Comparison of ENCODE assay signal across 21 cellular contexts in the genomic region with DNA sequence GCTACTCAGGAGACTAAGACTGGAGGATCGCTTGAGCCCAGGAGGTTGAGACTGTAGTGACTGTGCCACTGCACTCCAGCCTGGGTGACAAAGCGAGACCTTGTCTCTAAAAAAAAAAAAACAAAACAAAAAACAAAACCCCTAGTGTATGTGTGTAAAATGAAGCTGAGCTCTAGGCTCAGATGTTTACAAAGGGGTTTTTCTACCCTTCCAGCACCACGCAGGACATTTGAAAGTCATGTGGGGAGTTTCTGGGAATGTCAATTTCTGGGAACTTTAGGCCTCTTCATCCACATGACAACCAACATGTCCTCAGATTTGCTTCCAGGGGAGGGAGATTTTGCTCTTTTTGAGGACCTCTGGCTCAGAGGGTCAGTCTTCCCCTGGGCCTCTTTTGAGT. TPM values are rescaled to one million over a fixed set of nuclear protein-coding genes. Genes with fewer than 3 reads are reported as not detected.
DNase-seq lines count a peak whose midpoint lies in the region; ATAC-seq and TF ChIP-seq lines count a peak whose summit lies in the region.
"Had no signal": no experiment of that assay in that cellular context is flagged by ENCODE, and none has a peak within 500 bp of the region (broad histone marks: within the 10 kb centered on the region; RNA-seq: fewer than 3 reads in every experiment).

No MANE protein-coding gene starts in this region.

- H3K36me3 Mint-ChIP-seq in activated T-helper 17 cell treated with anti-CD3 and anti-CD28 coated beads, Interleukin-2, amount 50 U/mL, for 72 hours (ENCODE audit: low read depth), result no peaks in the 10 kb centered on the region
- H3K36me3 Mint-ChIP-seq: CD4-positive, alpha-beta memory T cell had no signal

- H3K27me3 Mint-ChIP-seq in activated T-helper 17 cell treated with anti-CD3 and anti-CD28 coated beads, Interleukin-2, amount 50 U/mL, for 72 hours, result no peaks in the 10 kb centered on the region

- H3K4me1 Mint-ChIP-seq in activated T-helper 17 cell treated with anti-CD3 and anti-CD28 coated beads, Interleukin-2, amount 50 U/mL, for 72 hours, result no peaks in the 10 kb centered on the region
- H3K4me1 Mint-ChIP-seq: CD4-positive, alpha-beta memory T cell; GM23338 had no signal

- peak overlapping the region; percentile 94 for H3K27ac ChIP-seq in angular gyrus (ENCODE audit: low read depth, low read length)
- H3K27ac ChIP-seq: A549, BLaER1, HL-60, SJCRH30 had no signal

- TF ChIP-seq CTCF in GM10266 (IDR thresholded peaks at IDR 0.05; ENCODE audit: control insufficient read depth, insufficient read depth, low read depth, missing control alignments), result no peak

- TF ChIP-seq POLR2A in erythroblast (IDR thresholded peaks at IDR 0.05; ENCODE audit: low read length), result no peak

- no peak for ATAC-seq in GM21423 (IDR thresholded peaks at IDR 0.05; ENCODE audit: unreplicated experiment)
- no peak for ATAC-seq in activated T-helper 17 cell treated with anti-CD3 and anti-CD28 coated beads, Interleukin-2, amount 50 U/mL, for 72 hours (replicated peaks)

- intact Hi-C loops in head of caudate nucleus (cut with DNase I), result no loop called here

- DNase-seq in head of caudate nucleus, result peak in 23 of 42 donors; percentile 16 to 81 (median 53)
- peak; percentile 95 for DNase-seq in pons (ENCODE audit: low spot score)
- DNase-seq in GM10266 (ENCODE audit: extremely low spot score), result no peak
- DNase-seq in erythroblast (lab: John Stamatoyannopoulos, UW), result no peak
- DNase-seq: CD4-positive, alpha-beta memory T cell; MM.1S; NCI-H1048; NCI-H1417 treated with DMSO at 0.1 percent for 48 hours; NCI-H187; NCI-H446 had no signal

- H3K4me3 Mint-ChIP-seq in activated T-helper 17 cell treated with anti-CD3 and anti-CD28 coated beads, Interleukin-2, amount 50 U/mL, for 72 hours, result no peak overlapping the region
- H3K4me3 Mint-ChIP-seq: CD4-positive, alpha-beta memory T cell; GM23338 had no signal

- H3K9me3 Mint-ChIP-seq in activated T-helper 17 cell treated with anti-CD3 and anti-CD28 coated beads, Interleukin-2, amount 50 U/mL, for 72 hours, result no peaks in the 10 kb centered on the region
- H3K9me3 Mint-ChIP-seq: CD4-positive, alpha-beta memory T cell; GM23338 had no signal

- H3K27ac Mint-ChIP-seq in activated T-helper 17 cell treated with anti-CD3 and anti-CD28 coated beads, Interleukin-2, amount 50 U/mL, for 72 hours, result no peak overlapping the region
- H3K27ac Mint-ChIP-seq: CD4-positive, alpha-beta memory T cell; GM23338 had no signal

RNA-seq across cellular contexts. Expression of a gene that starts 42.4 kb away (rescaled TPM):
- 1 to 10 TPM; 1.5 to 1.7 TPM for total RNA-seq in activated T-helper 17 cell treated with anti-CD3 and anti-CD28 coated beads, Interleukin-2, amount 50 U/mL, for 72 hours
- total RNA-seq: OCI-LY7 had no signal

RNA-seq across cellular contexts. Expression of a gene that starts 44.9 kb away (rescaled TPM):
- under 1 TPM; 0.11 to 0.45 TPM for total RNA-seq in activated T-helper 17 cell treated with anti-CD3 and anti-CD28 coated beads, Interleukin-2, amount 50 U/mL, for 72 hours
- total RNA-seq: HT-29, K562, SJCRH30 had no signal

Comparison
In these comparisons a context has a peak if more than half of its experiments do, and no peak if none do; other contexts are left out.
1. DNase-seq: peak in head of caudate nucleus (23 of 42) and pons (single experiment); none in GM10266 (single experiment) and erythroblast (0 of 2).